8 cellular contexts compared by ENCODE assay signal in the genomic region with DNA sequence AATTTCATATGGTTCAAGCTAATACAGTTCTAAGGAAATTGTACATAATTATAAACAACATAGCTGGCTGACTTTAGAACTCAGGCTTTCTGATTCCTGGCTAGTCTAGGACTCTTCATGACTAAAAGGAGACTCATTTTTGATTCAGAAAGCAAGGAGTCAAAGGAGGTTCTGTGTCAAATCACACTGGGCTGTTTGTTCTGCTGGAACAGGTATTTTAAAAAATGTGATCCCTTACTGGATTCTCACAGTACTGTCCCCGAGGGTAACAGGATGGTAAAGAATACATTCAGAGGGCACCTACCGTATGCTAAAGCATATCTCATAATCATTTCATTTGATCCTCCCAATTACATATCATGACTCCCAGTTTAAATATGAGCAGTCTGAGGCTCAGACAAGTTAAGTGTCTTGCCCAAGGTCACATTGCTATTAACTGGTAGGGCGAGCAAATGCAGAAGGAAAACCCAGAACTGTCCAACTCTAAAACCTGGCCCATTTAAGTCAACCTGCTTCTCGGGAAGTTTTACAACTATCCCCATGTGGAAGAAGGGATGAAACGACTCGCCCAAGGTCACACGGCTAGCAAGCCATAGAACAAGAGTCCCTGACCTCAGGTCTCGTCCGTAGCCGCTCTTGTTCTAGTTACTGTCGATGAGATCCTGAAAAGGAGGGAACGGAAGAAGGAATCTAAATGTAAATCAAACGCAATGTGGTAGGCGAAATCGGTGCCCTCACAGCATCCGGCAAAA. TPM values are rescaled to one million over a fixed set of nuclear protein-coding genes. Genes with fewer than 3 reads are reported as not detected.
DNase-seq lines count a peak whose midpoint lies in the region; ATAC-seq and FAIRE-seq lines count a peak whose summit lies in the region.

No MANE protein-coding gene starts in this region.

- H3K9me3 Mint-ChIP-seq in activated naive CD8-positive, alpha-beta T cell (ENCODE audit: low read depth) = no peaks in the 10 kb centered on the region

- no peak for FAIRE-seq in small intestine (lab: Jason Lieb, UNC)

- no peaks in the 10 kb centered on the region for H3K9me3 ChIP-seq in iPS DF 6.9 (ENCODE audit: control insufficient read depth, insufficient read depth, low read length)
- no peaks in the 10 kb centered on the region for H3K9me3 ChIP-seq in small intestine (ENCODE audit: control insufficient read depth, low read depth)

- no CpG with 5 or more reads among the region's 16 CpGs for WGBS in iPS DF 6.9 (ENCODE audit: insufficient coverage, insufficient read length)
- 1 to 2% (median 1%) methylated on average over 16 of the region's 16 CpGs for WGBS in small intestine, 3 donors

- H3K4me1 ChIP-seq in iPS DF 6.9 (ENCODE audit: control insufficient read depth, insufficient read depth, low read length) (no peaks in the 10 kb centered on the region; the same call in 1 of the 2 replicates), small intestine (ENCODE audit: control insufficient read depth in 2 of 2, insufficient read depth in 1 of 2, low read depth in 1 of 2, low read length in 1 of 2) (peaks cover 0 to 4% of the 10 kb centered on the region in 2 donors)

- ATAC-seq in GM18517 (IDR thresholded peaks at IDR 0.05; ENCODE audit: unreplicated experiment) (peak; percentile 8), HG03354 (IDR thresholded peaks at IDR 0.05; ENCODE audit: poor library complexity, severe bottlenecking, unreplicated experiment) (peak; percentile 25)

- H3K36me3 Mint-ChIP-seq in activated naive CD8-positive, alpha-beta T cell = peaks cover 3% of the 10 kb centered on the region

- peak overlapping the region; percentile 94 for H3K27ac Mint-ChIP-seq in activated naive CD8-positive, alpha-beta T cell

- DNase-seq in A172 (ENCODE audit: low spot score) (peak; percentile 16), iPS DF 6.9 (ENCODE audit: low read depth, low spot score) (no peak), small intestine (peak; percentile 44), NCI-H2081 (lab: John Stamatoyannopoulos, UW) (no peak), COR-L47 (lab: John Stamatoyannopoulos, UW) (no peak)

- no peaks in the 10 kb centered on the region for H3K27me3 ChIP-seq in iPS DF 6.9 (ENCODE audit: control insufficient read depth, insufficient read depth, low read length)
- H3K27me3 ChIP-seq in small intestine (ENCODE audit: control insufficient read depth in 2 of 2, insufficient read depth in 2 of 2, low read length in 2 of 2) = no peaks in the 10 kb centered on the region

- peak overlapping the region; percentile 95; the same call in 1 of the 2 replicates for H3K4me3 ChIP-seq in iPS DF 6.9 (ENCODE audit: low read length)
- H3K4me3 ChIP-seq in small intestine (ENCODE audit: low read depth in 1 of 2, low read length in 2 of 2) = peak overlapping the region; percentile 77 to 100

- peak overlapping the region; percentile 96 for H3K4me3 Mint-ChIP-seq in activated naive CD8-positive, alpha-beta T cell

- H3K4me1 Mint-ChIP-seq in activated naive CD8-positive, alpha-beta T cell (ENCODE audit: low read depth) = peaks cover 17% of the 10 kb centered on the region

- H3K27ac ChIP-seq in iPS DF 6.9 (ENCODE audit: low read length) (no peak overlapping the region), small intestine (ENCODE audit: low read depth in 1 of 2, low read length in 1 of 2) (peak overlapping the region; percentile 82 to 87)

- H3K27me3 Mint-ChIP-seq in activated naive CD8-positive, alpha-beta T cell = no peaks in the 10 kb centered on the region

- H3K36me3 ChIP-seq in iPS DF 6.9 (ENCODE audit: control insufficient read depth, insufficient read depth, low read length) (0 out of 2 replicates have a peak, but pooled peaks cover under 1% of the 10 kb centered on the region), small intestine (ENCODE audit: control insufficient read depth in 2 of 2, insufficient read depth in 2 of 2, low read length in 2 of 2) (peaks cover 0 to 4% of the 10 kb centered on the region in 2 donors)

RNA-seq across cellular contexts. Expression of a gene that starts 0.7 kb away (rescaled TPM):
- total RNA-seq in A172 (2014; rRNA removed; shearing (Covaris generic)) = 7.5 and 17.6 TPM in 2 replicates
- 1 to 10 TPM; 5.1 to 9.8 (median 7.7) TPM for polyA plus RNA-seq in small intestine

Comparison
In these comparisons a context has a peak if more than half of its experiments do, and no peak if none do; other contexts are left out.
1. DNase-seq: peak in A172 (single experiment) and small intestine (single experiment); none in iPS DF 6.9 (single experiment), NCI-H2081 (0 of 2) and COR-L47 (single experiment).